Comparison of ENCODE assay signal across 17 cellular contexts in genomic region chr3:103126111-103126510, GRCh38.
A peak's percentile ranks its signal among the peaks of the same experiment; 100 is the strongest.
DNase-seq lines count a peak whose midpoint lies in the region; ATAC-seq, FAIRE-seq and TF ChIP-seq lines count a peak whose summit lies in the region.
"Had no signal": no experiment of that assay in that cellular context is flagged by ENCODE, and none has a peak within 500 bp of the region (broad histone marks: within the 10 kb centered on the region; RNA-seq: fewer than 3 reads in every experiment).

No MANE protein-coding gene starts in this region.

- no peaks in the 10 kb centered on the region for H3K4me1 ChIP-seq in liver (ENCODE audit: control insufficient read depth in 4 of 4, insufficient read depth in 4 of 4, low read length in 3 of 4)
- no peaks in the 10 kb centered on the region for H3K4me1 ChIP-seq in HepG2 (ENCODE audit: insufficient read depth, low read length)
- H3K4me1 ChIP-seq in H9 (ENCODE audit: insufficient read depth, low read length): no peaks in the 10 kb centered on the region; the same call in 1 of the 2 replicates
- H3K4me1 ChIP-seq: A549 had no signal

- no peak overlapping the region for H3T11ph ChIP-seq in H9 (ENCODE audit: low read length)

- H2BK20ac ChIP-seq in H9 (ENCODE audit: low read depth, low read length, poor library complexity, severe bottlenecking): no peak overlapping the region

- no peak overlapping the region for H3K4me3 Mint-ChIP-seq in H9
- no peak overlapping the region for H3K4me3 Mint-ChIP-seq in CD4-positive, alpha-beta T cell
- H3K4me3 Mint-ChIP-seq: activated naive CD8-positive, alpha-beta T cell; central memory CD8-positive, alpha-beta T cell; WTC11 had no signal

- no peak overlapping the region for H4K91ac ChIP-seq in H9 (ENCODE audit: insufficient read length, low read depth, low read length)

- H3K14ac ChIP-seq in H9 (ENCODE audit: insufficient read depth, low read length): no peak overlapping the region

- H3K23ac ChIP-seq in H9 (ENCODE audit: insufficient read length, low read depth, low read length): no peak overlapping the region

- TF ChIP-seq RAD21 in liver (IDR thresholded peaks at IDR 0.05): peak; percentile 10 to 18
- TF ChIP-seq RAD21 in HepG2 (CRISPR knock-in tag; IDR thresholded peaks at IDR 0.05): no peak

- no peak for ATAC-seq in HepG2
- peak; percentile 33 for ATAC-seq in HG02938 (IDR thresholded peaks at IDR 0.05; ENCODE audit: unreplicated experiment)
- ATAC-seq in CD4-positive, alpha-beta T cell (ENCODE audit: poor library complexity): no peak
- ATAC-seq: A549, PC-3, WTC11 had no signal

- H3K4ac ChIP-seq in H9 (ENCODE audit: low read depth, low read length): no peak overlapping the region

- H3K4me2 ChIP-seq in HepG2 (ENCODE audit: low read depth, low read length) (no peak overlapping the region), H9 (ENCODE audit: insufficient read depth, insufficient read length, low read length) (no peak overlapping the region)
- H3K4me2 ChIP-seq: A549 had no signal

- 51% methylated on average over 1 of the region's 1 CpG for WGBS in liver
- WGBS in HepG2 (ENCODE audit: low lambda C conversion rate): 0% methylated on average over 1 of the region's 1 CpG
- WGBS in H9 (ENCODE audit: extremely low coverage, insufficient read length, low lambda C conversion rate): no CpG with 5 or more reads among the region's 1 CpG

- H3K27me3 ChIP-seq in liver (ENCODE audit: control insufficient read depth in 4 of 4, insufficient read depth in 4 of 4, low read length in 3 of 4): no peaks in the 10 kb centered on the region
- no peaks in the 10 kb centered on the region for H3K27me3 ChIP-seq in HepG2 (ENCODE audit: control insufficient read depth in 1 of 2, insufficient read depth in 2 of 2, low read length in 2 of 2)
- H3K27me3 ChIP-seq in H9 (ENCODE audit: insufficient read depth, low read length): no peaks in the 10 kb centered on the region
- no peaks in the 10 kb centered on the region for H3K27me3 ChIP-seq in CD4-positive, alpha-beta T cell (ENCODE audit: control insufficient read depth, insufficient read depth, low read length)
- H3K27me3 ChIP-seq: ovary had no signal

- no peak overlapping the region for H3K4me3 ChIP-seq in liver (ENCODE audit: low read depth in 1 of 3, low read length in 3 of 3)
- H3K4me3 ChIP-seq in HepG2 (replicated peaks in 1 of 3; ENCODE audit: insufficient read depth in 1 of 3, low read depth in 2 of 3, low read length in 3 of 3): no peak overlapping the region
- no peak overlapping the region for H3K4me3 ChIP-seq in SK-N-MC
- H3K4me3 ChIP-seq: A549, ovary had no signal

- BruUV-seq in HepG2 (replicated peaks; lab: Mats Ljungman, UMichigan): no TSS peak

- H2AFZ ChIP-seq in HepG2 (ENCODE audit: low read length): no peak overlapping the region
- no peak overlapping the region for H2AFZ ChIP-seq in H9 (ENCODE audit: low read length)

- no peak overlapping the region for H2BK5ac ChIP-seq in H9 (ENCODE audit: insufficient read length, low read length)

- H3K9me3 ChIP-seq in liver (ENCODE audit: control insufficient read depth in 4 of 4, low read length in 3 of 4): no peaks in the 10 kb centered on the region
- H3K9me3 ChIP-seq in HepG2 (ENCODE audit: low read length): no peaks in the 10 kb centered on the region
- H3K9me3 ChIP-seq in SK-N-MC (ENCODE audit: low read depth, low read length): no peaks in the 10 kb centered on the region
- no peaks in the 10 kb centered on the region for H3K9me3 ChIP-seq in H9 (ENCODE audit: control insufficient read depth, low read depth, low read length)
- no peaks in the 10 kb centered on the region for H3K9me3 ChIP-seq in CD4-positive, alpha-beta T cell (ENCODE audit: control insufficient read depth, low read length)
- H3K9me3 ChIP-seq: A549, ovary had no signal

- TF ChIP-seq POLR2A in HepG2 (IDR thresholded peaks at IDR 0.05; ENCODE audit: insufficient read depth in 1 of 2, low read depth in 2 of 2, low read length in 2 of 2): no peak

- no peaks in the 10 kb centered on the region for H3K79me2 ChIP-seq in HepG2 (ENCODE audit: insufficient read depth, low read length)
- H3K79me2 ChIP-seq in H9 (ENCODE audit: insufficient read depth, low read length): no peaks in the 10 kb centered on the region

- no peak for TF ChIP-seq EP300 in HepG2 (IDR thresholded peaks at IDR 0.05; ENCODE audit: low read depth in 2 of 2, low read length in 2 of 2)
- no peak for TF ChIP-seq EP300 in HepG2 (CRISPR knock-in tag; IDR thresholded peaks at IDR 0.05; ENCODE audit: borderline replicate concordance)

- H3K36me3 Mint-ChIP-seq in H9 (ENCODE audit: insufficient read depth in 1 of 3, low read depth in 3 of 3): no peaks in the 10 kb centered on the region
- no peaks in the 10 kb centered on the region for H3K36me3 Mint-ChIP-seq in CD4-positive, alpha-beta T cell (ENCODE audit: low read depth)
- H3K36me3 Mint-ChIP-seq: activated naive CD8-positive, alpha-beta T cell; WTC11 had no signal

- H3K9ac ChIP-seq in liver (ENCODE audit: low read depth in 1 of 2, low read length in 2 of 2): no peak overlapping the region
- no peak overlapping the region for H3K9ac ChIP-seq in HepG2 (ENCODE audit: insufficient read depth, low read depth, low read length)
- H3K9ac ChIP-seq in SK-N-MC (ENCODE audit: insufficient read length): peak overlapping the region; percentile 69
- no peak overlapping the region for H3K9ac ChIP-seq in H9 (ENCODE audit: extremely low read depth, insufficient read length, low read length)

- CTCF ChIA-PET in HepG2 (lab: Yijun Ruan, JAX; ENCODE audit: low intra/inter-chr PET ratio, low total read pairs): no interaction called here
- CTCF ChIA-PET in CD4-positive, alpha-beta T cell (lab: Charles Lee): no interaction called here

- H2BK15ac ChIP-seq in H9 (ENCODE audit: low read depth, low read length): no peak overlapping the region

- H4K20me1 ChIP-seq in HepG2 (ENCODE audit: insufficient read depth, low read length) (no peaks in the 10 kb centered on the region), H9 (ENCODE audit: control insufficient read depth, insufficient read depth, insufficient read length) (no peaks in the 10 kb centered on the region)

- no peak overlapping the region for H4K5ac ChIP-seq in H9 (ENCODE audit: insufficient read length, low read depth, low read length)

- no peak overlapping the region for H2BK12ac ChIP-seq in H9 (ENCODE audit: insufficient read length, low read depth, low read length)

- H3K27ac Mint-ChIP-seq in H9: no peak overlapping the region
- H3K27ac Mint-ChIP-seq in CD4-positive, alpha-beta T cell: no peak overlapping the region
- H3K27ac Mint-ChIP-seq: activated naive CD8-positive, alpha-beta T cell; WTC11 had no signal

- TF ChIP-seq CTCF in liver (IDR thresholded peaks at IDR 0.05; ENCODE audit: low read depth, low read length, missing input control): no peak
- TF ChIP-seq CTCF in HepG2 (CRISPR knock-in tag; IDR thresholded peaks at IDR 0.05): no peak
- no peak for TF ChIP-seq CTCF in H9 (conservative IDR thresholded peaks at IDR 0.05)
- no peak for TF ChIP-seq CTCF in CD4-positive, alpha-beta T cell (IDR thresholded peaks at IDR 0.05)

- no peak overlapping the region for H2BK120ac ChIP-seq in H9 (ENCODE audit: low read depth, low read length, poor library complexity, severe bottlenecking)

- intact Hi-C loops in HepG2 (cut with micrococcal nuclease; ENCODE audit: unreplicated experiment): loop anchor here (10.0 kb wide), 1 partner anchor 451 kb away; no protein-coding TSS in a partner anchor
- intact Hi-C loops in CD4-positive, alpha-beta T cell (cut with DNase I, micrococcal nuclease): no loop called here

- in situ Hi-C loops in HepG2 (cut with HindIII; ENCODE audit: extremely low pct_ligation_motif_present, low pct_unique_long_range_greater_than_20kb): no loop called here

- H3K9me3 Mint-ChIP-seq in H9: no peaks in the 10 kb centered on the region
- no peaks in the 10 kb centered on the region for H3K9me3 Mint-ChIP-seq in CD4-positive, alpha-beta T cell
- H3K9me3 Mint-ChIP-seq: WTC11 had no signal

- H3K79me1 ChIP-seq in H9 (ENCODE audit: insufficient read depth, low read depth, low read length, poor library complexity, severe bottlenecking): no peaks in the 10 kb centered on the region

- no peak overlapping the region for H3K56ac ChIP-seq in H9 (ENCODE audit: insufficient read length, low read depth, low read length)

- H3K36me3 ChIP-seq in liver (ENCODE audit: control insufficient read depth in 4 of 4, insufficient read depth in 3 of 4, low read depth in 1 of 4, low read length in 3 of 4) (no peaks in the 10 kb centered on the region), HepG2 (replicated peaks in 1 of 2; ENCODE audit: control insufficient read depth in 1 of 2, insufficient read depth in 2 of 2, low read length in 2 of 2) (no peaks in the 10 kb centered on the region), SK-N-MC (ENCODE audit: insufficient read depth, low read length) (no peaks in the 10 kb centered on the region)
- H3K36me3 ChIP-seq: ovary had no signal

- POLR2A ChIA-PET in HepG2 (lab: Yijun Ruan, JAX): no interaction called here
- POLR2A ChIA-PET in CD4-positive, alpha-beta T cell (lab: Charles Lee): no interaction called here

- H4K8ac ChIP-seq in H9 (replicated peaks; ENCODE audit: insufficient read length, low read depth, low read length): no peak overlapping the region

- H3K4me1 Mint-ChIP-seq in H9: no peaks in the 10 kb centered on the region
- H3K4me1 Mint-ChIP-seq in CD4-positive, alpha-beta T cell (ENCODE audit: low read depth): no peaks in the 10 kb centered on the region
- H3K4me1 Mint-ChIP-seq: central memory CD8-positive, alpha-beta T cell; WTC11 had no signal

- no peaks in the 10 kb centered on the region for H3K27me3 Mint-ChIP-seq in H9 (ENCODE audit: low read depth)
- H3K27me3 Mint-ChIP-seq in CD4-positive, alpha-beta T cell: no peaks in the 10 kb centered on the region
- H3K27me3 Mint-ChIP-seq: activated naive CD8-positive, alpha-beta T cell; central memory CD8-positive, alpha-beta T cell had no signal

- no peak for FAIRE-seq in HepG2 (lab: Jason Lieb, UNC)
- FAIRE-seq: A549 had no signal

- no peak overlapping the region for H2AK5ac ChIP-seq in H9 (ENCODE audit: insufficient read length, low read length)

- H3K27ac ChIP-seq in liver (ENCODE audit: low read depth in 1 of 2, low read length in 2 of 2) (no peak overlapping the region), HepG2 (ENCODE audit: extremely low read length, insufficient read depth, low read length) (no peak overlapping the region), SK-N-MC (peak overlapping the region; percentile 89), H9 (ENCODE audit: insufficient read length, low read depth, low read length) (no peak overlapping the region)
- H3K27ac ChIP-seq in CD4-positive, alpha-beta T cell (ENCODE audit: low read depth, low read length): no peak overlapping the region
- H3K27ac ChIP-seq: A549, ovary had no signal

- DNase-seq in HepG2 (ENCODE audit: low spot score) (no peak), SK-N-MC (ENCODE audit: low read depth, low spot score) (no peak), AG08395 (ENCODE audit: low spot score) (no peak), H9 (no peak)
- no peak for DNase-seq in CD4-positive, alpha-beta T cell
- no peak for DNase-seq in activated CD8-positive, alpha-beta memory T cell treated with anti-CD3 and anti-CD28 coated beads, Interleukin-2, amount 50 U/mL, for 48 hours
- DNase-seq: islet precursor cell; NCI-H1436; ovary; PC-3; stimulated activated CD4-positive, alpha-beta T cell treated with anti-CD3 and anti-CD28 coated beads, Interleukin-12 subunit alpha, Interleukin-12 subunit beta, amount 100 ng/mL, for 4 hours had no signal

- H3K23me2 ChIP-seq in H9 (ENCODE audit: insufficient read length, low read depth, low read length, poor library complexity, severe bottlenecking): no peaks in the 10 kb centered on the region

- H3K18ac ChIP-seq in H9 (ENCODE audit: insufficient read length, low read depth, low read length): no peak overlapping the region
